In the genomic region with DNA sequence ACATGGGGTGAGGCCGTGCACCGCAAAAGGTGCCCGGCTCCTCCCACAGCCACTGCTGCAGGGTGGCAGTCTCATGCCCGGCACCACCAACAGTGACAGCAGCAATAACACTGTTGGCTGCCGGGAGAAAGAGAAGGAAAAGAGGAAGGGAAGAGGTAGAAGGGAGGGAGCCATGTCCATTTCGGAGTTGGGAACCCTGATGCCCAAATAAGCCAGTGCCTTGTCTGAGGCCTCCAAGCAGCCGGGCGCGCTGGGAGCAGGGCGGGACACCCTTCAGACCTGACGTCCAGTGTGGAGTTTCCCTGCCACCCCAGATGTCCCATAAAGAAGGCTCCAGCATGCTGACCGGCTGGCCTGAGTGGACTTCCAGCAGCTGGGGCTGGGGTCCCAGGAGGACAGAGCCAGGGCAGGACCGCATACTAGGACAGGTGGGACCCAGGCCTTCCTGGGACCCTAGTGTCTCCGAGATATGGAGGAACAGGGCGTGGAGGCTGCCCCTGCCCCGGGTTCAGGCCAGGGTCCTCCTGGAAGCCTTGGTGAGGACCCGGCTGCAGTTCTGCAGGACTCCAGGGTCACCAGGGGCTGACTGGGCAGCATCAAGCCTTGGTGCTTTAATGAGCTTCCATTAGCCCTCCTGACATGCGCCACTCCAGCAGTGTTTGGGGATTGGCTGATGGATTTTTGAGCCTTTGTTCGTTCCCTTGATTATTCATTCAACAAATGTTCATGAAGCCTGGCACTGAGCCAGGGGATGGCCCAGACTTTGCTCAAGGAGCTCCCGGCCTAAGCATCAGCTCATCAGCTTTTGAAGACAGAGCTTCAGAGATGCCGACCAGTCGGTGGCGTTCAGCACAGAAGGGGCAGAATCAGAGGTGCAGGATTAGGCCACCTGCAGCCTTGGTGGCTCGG, we compare ENCODE assay signal across 1 cellular context.
TF ChIP-seq lines count a peak whose summit lies in the region.

No MANE protein-coding gene starts in this region.

TF ChIP-seq in H1, 55 proteins besides CTCF, POLR2A, EP300 and RAD21:
- TF ChIP-seq CEBPB (IDR thresholded peaks at IDR 0.05; ENCODE audit: low read depth, low read length) (no peak), TAF7 (optimal IDR thresholded peaks at IDR 0.05; ENCODE audit: borderline replicate concordance, low read depth, low read length) (no peak), SIRT6 (IDR thresholded peaks at IDR 0.05; ENCODE audit: low read length) (no peak), GABPA (IDR thresholded peaks at IDR 0.05; ENCODE audit: borderline replicate concordance, insufficient read depth, low read length) (no peak), CHD7 (IDR thresholded peaks at IDR 0.05; ENCODE audit: insufficient replicate concordance, low read length) (no peak), CHD1 (IDR thresholded peaks at IDR 0.05; ENCODE audit: low read depth, low read length) (no peak), KDM1A (IDR thresholded peaks at IDR 0.05; ENCODE audit: borderline replicate concordance, low read length) (no peak), YY1 (IDR thresholded peaks at IDR 0.05; ENCODE audit: low read depth, low read length) (no peak), ZNF274 (IDR thresholded peaks at IDR 0.05; ENCODE audit: borderline replicate concordance, extremely low read depth, low read length) (no peak), SUZ12 (IDR thresholded peaks at IDR 0.05; ENCODE audit: low read length) (no peak), BACH1 (IDR thresholded peaks at IDR 0.05; ENCODE audit: low read length) (no peak), SIN3A (conservative IDR thresholded peaks at IDR 0.05 in 1 of 2, IDR thresholded peaks at IDR 0.05 in 1 of 2; ENCODE audit: low read depth in 1 of 2, low read length in 2 of 2) (no peak), MAX (IDR thresholded peaks at IDR 0.05) (no peak), SRF (IDR thresholded peaks at IDR 0.05; ENCODE audit: low read depth, low read length) (no peak), BRCA1 (IDR thresholded peaks at IDR 0.05; ENCODE audit: low read depth, low read length) (no peak), ATF3 (IDR thresholded peaks at IDR 0.05; ENCODE audit: insufficient read depth, low read depth, low read length) (no peak)
